In the genomic region with DNA sequence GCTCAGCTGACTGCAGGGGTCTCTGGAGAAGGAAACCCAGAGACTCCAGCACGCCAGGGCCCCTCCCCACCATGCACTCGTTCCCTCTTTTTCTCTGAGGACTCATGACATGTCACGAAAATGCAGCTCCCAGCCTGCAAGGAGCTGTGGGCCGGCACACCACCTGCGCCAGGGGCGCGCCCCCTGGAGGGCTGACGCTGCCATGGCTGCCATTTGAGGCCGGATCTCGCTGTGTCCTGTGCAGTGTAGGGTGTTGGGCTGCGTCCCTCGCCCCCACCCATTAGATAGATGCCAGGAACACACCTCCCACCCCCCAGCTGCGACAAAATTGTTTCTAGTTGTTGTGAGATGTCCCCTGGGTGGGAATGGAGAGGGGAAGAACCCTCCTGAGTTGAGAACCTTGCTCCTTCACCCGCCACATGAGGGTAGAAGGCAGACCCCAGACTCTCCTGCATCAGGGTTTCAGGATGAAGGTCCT, we compare ENCODE assay signal across 8 cellular contexts. TPM values are rescaled to one million over a fixed set of nuclear protein-coding genes. Genes with fewer than 3 reads are reported as not detected.
A peak's percentile ranks its signal among the peaks of the same experiment; 100 is the strongest.
DNase-seq lines count a peak whose midpoint lies in the region; ATAC-seq, FAIRE-seq and TF ChIP-seq lines count a peak whose summit lies in the region.

No MANE protein-coding gene starts in this region.

- H3K4me3 Mint-ChIP-seq in activated CD4-positive, alpha-beta memory T cell treated with anti-CD3 and anti-CD28 coated beads, Interleukin-2, amount 10 ng/mL, durations not matched to agents 7 days and 5 days, result no peak overlapping the region
- H3K4me3 Mint-ChIP-seq in stimulated activated effector memory CD8-positive, alpha-beta T cell treated with anti-CD3 and anti-CD28 coated beads, Interleukin-12 subunit alpha, Interleukin-12 subunit beta, amount 100 ng/mL, for 72 hours, result no peak overlapping the region

- H3K9me3 Mint-ChIP-seq in activated CD4-positive, alpha-beta memory T cell treated with anti-CD3 and anti-CD28 coated beads, Interleukin-2, amount 10 ng/mL, durations not matched to agents 7 days and 5 days, result no peaks in the 10 kb centered on the region
- no peaks in the 10 kb centered on the region for H3K9me3 Mint-ChIP-seq in stimulated activated effector memory CD8-positive, alpha-beta T cell treated with anti-CD3 and anti-CD28 coated beads, Interleukin-12 subunit alpha, Interleukin-12 subunit beta, amount 100 ng/mL, for 72 hours

- H3K4me1 Mint-ChIP-seq in activated CD4-positive, alpha-beta memory T cell treated with anti-CD3 and anti-CD28 coated beads, Interleukin-2, amount 10 ng/mL, durations not matched to agents 7 days and 5 days, result peaks cover 66% of the 10 kb centered on the region
- H3K4me1 Mint-ChIP-seq in stimulated activated effector memory CD8-positive, alpha-beta T cell treated with anti-CD3 and anti-CD28 coated beads, Interleukin-12 subunit alpha, Interleukin-12 subunit beta, amount 100 ng/mL, for 72 hours, result peaks cover 50% of the 10 kb centered on the region

- peak; percentile 69 for DNase-seq in GM12891 (ENCODE audit: insufficient read length, low spot score)
- DNase-seq in NB4 (ENCODE audit: low read depth), result peak; percentile 77
- DNase-seq in activated CD4-positive, alpha-beta memory T cell treated with anti-CD3 and anti-CD28 coated beads, Interleukin-2, amount 10 ng/mL, durations not matched to agents 7 days and 5 days, result peak; percentile 82
- DNase-seq in effector CD4-positive, alpha-beta T cell, result peak; percentile 67
- DNase-seq in mucosa of gallbladder (ENCODE audit: low spot score), result peak; percentile 75
- DNase-seq in stimulated activated effector memory CD8-positive, alpha-beta T cell treated with anti-CD3 and anti-CD28 coated beads, Interleukin-12 subunit alpha, Interleukin-12 subunit beta, amount 100 ng/mL, for 72 hours (ENCODE audit: low spot score in 2 of 2), result peak; percentile 68 to 84
- no peak for DNase-seq in RCC 7860 (ENCODE audit: low spot score)

- CTCF ChIA-PET in activated CD4-positive, alpha-beta memory T cell treated with anti-CD3 and anti-CD28 coated beads, Interleukin-2, amount 10 ng/mL, durations not matched to agents 7 days and 5 days (lab: Charles Lee), result interaction anchor here (0.6 to 4.1 kb wide), 30 partner anchors 10 to 843 kb away, joined by 3 to 35 read pairs (median 4); partner anchors contain the start of genes AFMID, TK1, TMC6 and TMC8

- TF ChIP-seq POLR2A in GM12891 (IDR thresholded peaks at IDR 0.05; ENCODE audit: low read depth, low read length) (peak; percentile 83), NB4 (IDR thresholded peaks at IDR 0.05; ENCODE audit: extremely low read depth, insufficient read length) (no peak)

- H3K27me3 Mint-ChIP-seq in activated CD4-positive, alpha-beta memory T cell treated with anti-CD3 and anti-CD28 coated beads, Interleukin-2, amount 10 ng/mL, durations not matched to agents 7 days and 5 days, result no peaks in the 10 kb centered on the region

- peak; percentile 81 for ATAC-seq in stimulated activated effector memory CD8-positive, alpha-beta T cell treated with anti-CD3 and anti-CD28 coated beads, Interleukin-12 subunit alpha, Interleukin-12 subunit beta, amount 100 ng/mL, for 72 hours
- ATAC-seq in GM19397 (IDR thresholded peaks at IDR 0.05; ENCODE audit: unreplicated experiment), result no peak

- peaks cover 71% of the 10 kb centered on the region for H3K36me3 Mint-ChIP-seq in activated CD4-positive, alpha-beta memory T cell treated with anti-CD3 and anti-CD28 coated beads, Interleukin-2, amount 10 ng/mL, durations not matched to agents 7 days and 5 days (ENCODE audit: low read depth)
- peaks cover 98% of the 10 kb centered on the region for H3K36me3 Mint-ChIP-seq in stimulated activated effector memory CD8-positive, alpha-beta T cell treated with anti-CD3 and anti-CD28 coated beads, Interleukin-12 subunit alpha, Interleukin-12 subunit beta, amount 100 ng/mL, for 72 hours

- POLR2A ChIA-PET in activated CD4-positive, alpha-beta memory T cell treated with anti-CD3 and anti-CD28 coated beads, Interleukin-2, amount 10 ng/mL, durations not matched to agents 7 days and 5 days (lab: Charles Lee), result interaction anchor here (1.0 to 10.2 kb wide), 8 partner anchors 8 to 333 kb away, joined by 3 to 69 read pairs (median 5); partner anchors contain the start of genes AFMID and TK1

- FAIRE-seq in GM12891 (lab: Jason Lieb, UNC) (peak; percentile 95), RCC 7860 (lab: Jason Lieb, UNC) (no peak)

- H3K4me3 ChIP-seq in NB4 (ENCODE audit: low read depth, low read length), result no peak overlapping the region

- peak; percentile 93 for TF ChIP-seq CTCF in NB4 (IDR thresholded peaks at IDR 0.05; ENCODE audit: low read depth, low read length)

- H3K27ac Mint-ChIP-seq in activated CD4-positive, alpha-beta memory T cell treated with anti-CD3 and anti-CD28 coated beads, Interleukin-2, amount 10 ng/mL, durations not matched to agents 7 days and 5 days, result peak overlapping the region; percentile 19
- peak overlapping the region; percentile 61 for H3K27ac Mint-ChIP-seq in stimulated activated effector memory CD8-positive, alpha-beta T cell treated with anti-CD3 and anti-CD28 coated beads, Interleukin-12 subunit alpha, Interleukin-12 subunit beta, amount 100 ng/mL, for 72 hours

TF ChIP-seq in GM12891, 5 proteins besides CTCF, POLR2A, EP300 and RAD21:
- TF ChIP-seq PAX5 (IDR thresholded peaks at IDR 0.05; ENCODE audit: insufficient read depth, low read length, severe bottlenecking) (peak; percentile 12), TAF1 (IDR thresholded peaks at IDR 0.05; ENCODE audit: low read depth, low read length) (no peak), POLR2AphosphoS5 (IDR thresholded peaks at IDR 0.05; ENCODE audit: low read depth, low read length) (peak; percentile 71), SPI1 (IDR thresholded peaks at IDR 0.05; ENCODE audit: low read depth, low read length) (no peak), POU2F2 (IDR thresholded peaks at IDR 0.05; ENCODE audit: low read depth, low read length) (peak; percentile 14)

RNA-seq across cellular contexts. Expression of gene SYNGR2, which starts 8.2 kb away (rescaled TPM):
- polyA plus RNA-seq in GM12891 (2012; ENCODE audit: low read depth, missing spikeins), result 338 TPM
- total RNA-seq in activated CD4-positive, alpha-beta memory T cell treated with anti-CD3 and anti-CD28 coated beads, Interleukin-2, amount 10 ng/mL, durations not matched to agents 7 days and 5 days, result 10 to 100 TPM; 63.6 to 64.0 TPM
- total RNA-seq in mucosa of gallbladder, result 142 TPM

RNA-seq across cellular contexts. Expression of gene TK1, which starts 10.3 kb away (rescaled TPM):
- 82.5 TPM for polyA plus RNA-seq in GM12891 (2012; ENCODE audit: low read depth, missing spikeins)
- 100 to 1,000 TPM; 109 to 117 TPM for total RNA-seq in activated CD4-positive, alpha-beta memory T cell treated with anti-CD3 and anti-CD28 coated beads, Interleukin-2, amount 10 ng/mL, durations not matched to agents 7 days and 5 days
- 4.6 TPM for total RNA-seq in mucosa of gallbladder

RNA-seq across cellular contexts. Expression of gene AFMID, which starts 10.6 kb away (rescaled TPM):
- 38.8 TPM for polyA plus RNA-seq in GM12891 (2012; ENCODE audit: low read depth, missing spikeins)
- 10 to 100 TPM in 1 of 2 experiments, 1 to 10 TPM in 1; 9.2 to 14.0 TPM for total RNA-seq in activated CD4-positive, alpha-beta memory T cell treated with anti-CD3 and anti-CD28 coated beads, Interleukin-2, amount 10 ng/mL, durations not matched to agents 7 days and 5 days
- 50.4 TPM for total RNA-seq in mucosa of gallbladder

RNA-seq across cellular contexts. Expression of gene C17orf99, which starts 30.4 kb away (rescaled TPM):
- polyA plus RNA-seq in GM12891 (2012; ENCODE audit: low read depth, missing spikeins), result 5.8 TPM
- total RNA-seq in activated CD4-positive, alpha-beta memory T cell treated with anti-CD3 and anti-CD28 coated beads, Interleukin-2, amount 10 ng/mL, durations not matched to agents 7 days and 5 days, result not detected
- total RNA-seq in mucosa of gallbladder, result not detected

RNA-seq across cellular contexts. Expression of gene BIRC5, which starts 37.5 kb away (rescaled TPM):
- 41.8 TPM for polyA plus RNA-seq in GM12891 (2012; ENCODE audit: low read depth, missing spikeins)
- total RNA-seq in activated CD4-positive, alpha-beta memory T cell treated with anti-CD3 and anti-CD28 coated beads, Interleukin-2, amount 10 ng/mL, durations not matched to agents 7 days and 5 days, result 10 to 100 TPM; 86.1 to 86.5 TPM
- 2.7 TPM for total RNA-seq in mucosa of gallbladder

Comparison
In these comparisons a context has a peak if more than half of its experiments do, and no peak if none do; other contexts are left out.
1. RNA of gene TK1, which starts 10.3 kb away (total RNA-seq): 109 to 117 TPM in activated CD4-positive, alpha-beta memory T cell treated with anti-CD3 and anti-CD28 coated beads, Interleukin-2, amount 10 ng/mL, durations not matched to agents 7 days and 5 days; 4.6 TPM in mucosa of gallbladder (single experiment); every median in the first group is over 10 times any median in the second.